ENCODE assay signal across 9 cellular contexts in genomic region chr16:5034167-5034523, GRCh38. TPM values are rescaled to one million over a fixed set of nuclear protein-coding genes. Genes with fewer than 3 reads are reported as not detected.
DNase-seq lines count a peak whose midpoint lies in the region; ATAC-seq and TF ChIP-seq lines count a peak whose summit lies in the region.
"Had no signal": no experiment of that assay in that cellular context is flagged by ENCODE, and none has a peak within 500 bp of the region (broad histone marks: within the 10 kb centered on the region; RNA-seq: fewer than 3 reads in every experiment).

No MANE protein-coding gene starts in this region.

- H3K4me1 Mint-ChIP-seq in activated CD8-positive, alpha-beta T cell treated with anti-CD3 and anti-CD28 coated beads for 36 hours (ENCODE audit: low read depth) = peaks cover 18% of the 10 kb centered on the region
- peaks cover 23% of the 10 kb centered on the region for H3K4me1 Mint-ChIP-seq in stimulated activated effector memory CD8-positive, alpha-beta T cell treated with anti-CD3 and anti-CD28 coated beads, Interleukin-12 subunit alpha, Interleukin-12 subunit beta, amount 100 ng/mL, for 72 hours

- no peaks in the 10 kb centered on the region for H3K9me2 ChIP-seq in HCT116 (ENCODE audit: insufficient read depth)

- H3K4me1 ChIP-seq in HCT116 (ENCODE audit: control insufficient read depth in 1 of 2, insufficient read depth in 2 of 2, low read length in 2 of 2) = peaks cover 10 to 27% of the 10 kb centered on the region in 2 experiments; a peak in 3 of 4 replicates

- H3K9me3 Mint-ChIP-seq in activated CD8-positive, alpha-beta T cell treated with anti-CD3 and anti-CD28 coated beads for 36 hours = no peaks in the 10 kb centered on the region
- H3K9me3 Mint-ChIP-seq in stimulated activated effector memory CD8-positive, alpha-beta T cell treated with anti-CD3 and anti-CD28 coated beads, Interleukin-12 subunit alpha, Interleukin-12 subunit beta, amount 100 ng/mL, for 72 hours = no peaks in the 10 kb centered on the region

- intact Hi-C loops in HCT116 (cut with micrococcal nuclease) = no loop called here
- intact Hi-C loops in activated CD8-positive, alpha-beta T cell treated with anti-CD3 and anti-CD28 coated beads for 36 hours (cut with micrococcal nuclease) = no loop called here

- H3K27me3 ChIP-seq in HCT116 (ENCODE audit: insufficient read depth, low read length) = no peaks in the 10 kb centered on the region

- peak overlapping the region; percentile 81 for H3K4me3 Mint-ChIP-seq in activated CD8-positive, alpha-beta T cell treated with anti-CD3 and anti-CD28 coated beads for 36 hours
- peak overlapping the region; percentile 78 for H3K4me3 Mint-ChIP-seq in stimulated activated effector memory CD8-positive, alpha-beta T cell treated with anti-CD3 and anti-CD28 coated beads, Interleukin-12 subunit alpha, Interleukin-12 subunit beta, amount 100 ng/mL, for 72 hours

- H3K9ac ChIP-seq in HCT116 (ENCODE audit: low read length) = peak overlapping the region; percentile 81

- no peak for TF ChIP-seq CTCF in HCT116 (IDR thresholded peaks at IDR 0.05 in 2 of 3, conservative IDR thresholded peaks at IDR 0.05 in 1 of 3; ENCODE audit: borderline replicate concordance in 1 of 3, insufficient read depth in 1 of 3, low read depth in 2 of 3, low read length in 2 of 3)
- no peak for TF ChIP-seq CTCF in activated CD8-positive, alpha-beta T cell treated with anti-CD3 and anti-CD28 coated beads for 36 hours (IDR thresholded peaks at IDR 0.05)

- H3K79me2 ChIP-seq in HCT116 (ENCODE audit: insufficient read depth, low read length) = 0 out of 2 replicates have a peak, but pooled peaks cover 6% of the 10 kb centered on the region

- H3K4me2 ChIP-seq in HCT116 (ENCODE audit: low read length) = peak overlapping the region; percentile 97

- peak overlapping the region; percentile 70 for H3K27ac ChIP-seq in HCT116 (ENCODE audit: low read depth, low read length)

- H3K4me3 ChIP-seq in HCT116 (replicated peaks in 1 of 2; ENCODE audit: low read depth in 1 of 2, low read length in 2 of 2) (peak overlapping the region; percentile 74 to 94), iPS-11a (ENCODE audit: low read depth, low read length) (peak overlapping the region; percentile 92)

- TF ChIP-seq RAD21 in HCT116 (IDR thresholded peaks at IDR 0.05; ENCODE audit: low read depth) = no peak

- no peaks in the 10 kb centered on the region for H3K27me3 Mint-ChIP-seq in activated CD8-positive, alpha-beta T cell treated with anti-CD3 and anti-CD28 coated beads for 36 hours

- no peaks in the 10 kb centered on the region for H3K36me3 ChIP-seq in HCT116 (ENCODE audit: control insufficient read depth in 1 of 2, insufficient read depth in 2 of 2, low read length in 2 of 2)

- DNase-seq in HCT116 (ENCODE audit: low read depth, low spot score) (no peak), COLO668 (lab: John Stamatoyannopoulos, UW; ENCODE audit: unreplicated experiment) (no peak), CD1c-positive myeloid dendritic cell (ENCODE audit: extremely low spot score) (no peak)
- no peak for DNase-seq in activated CD8-positive, alpha-beta T cell treated with anti-CD3 and anti-CD28 coated beads for 36 hours
- DNase-seq in stimulated activated effector memory CD8-positive, alpha-beta T cell treated with anti-CD3 and anti-CD28 coated beads, Interleukin-12 subunit alpha, Interleukin-12 subunit beta, amount 100 ng/mL, for 72 hours (ENCODE audit: low spot score in 2 of 2) = no peak

- POLR2A ChIA-PET in HCT116 (lab: Charles Lee) = interaction anchor here (0.9 kb wide), 1 partner anchor 27 kb away, joined by 4 read pairs; no protein-coding TSS in a partner anchor
- POLR2A ChIA-PET in activated CD8-positive, alpha-beta T cell treated with anti-CD3 and anti-CD28 coated beads for 36 hours (lab: Charles Lee) = interaction anchor here (0.8 to 2.3 kb wide), 6 partner anchors 11 to 75 kb away, joined by 3 to 8 read pairs (median 3); partner anchors contain the start of gene ALG1

- RAD21 ChIA-PET in HCT116 (lab: Charles Lee; ENCODE audit: low non-redundant PET in 1 of 2, low total read pairs in 2 of 2, uncharacterized antibody in 2 of 2, unreplicated experiment in 2 of 2) = no interaction called here

- BruUV-seq in HCT116 (replicated peaks; lab: Mats Ljungman, UMichigan) = TSS peak; percentile 91

- H3K27ac Mint-ChIP-seq in activated CD8-positive, alpha-beta T cell treated with anti-CD3 and anti-CD28 coated beads for 36 hours = peak overlapping the region; percentile 78
- peak overlapping the region; percentile 89 for H3K27ac Mint-ChIP-seq in stimulated activated effector memory CD8-positive, alpha-beta T cell treated with anti-CD3 and anti-CD28 coated beads, Interleukin-12 subunit alpha, Interleukin-12 subunit beta, amount 100 ng/mL, for 72 hours

- CTCF ChIA-PET in HCT116 (lab: Charles Lee) = no interaction called here
- CTCF ChIA-PET in activated CD8-positive, alpha-beta T cell treated with anti-CD3 and anti-CD28 coated beads for 36 hours (lab: Charles Lee) = interaction anchor here (1.0 to 1.6 kb wide), 5 partner anchors 9 to 410 kb away, joined by 3 to 5 read pairs (median 4); partner anchors contain the start of gene MGRN1

- peak overlapping the region; percentile 90 for H2AFZ ChIP-seq in HCT116 (ENCODE audit: low read depth, low read length, poor library complexity, severe bottlenecking)

- no peak for TF ChIP-seq POLR2A in HCT116 (IDR thresholded peaks at IDR 0.05; ENCODE audit: borderline replicate concordance, extremely low read depth, insufficient read depth, insufficient read length)

- H4K20me1 ChIP-seq in HCT116 (ENCODE audit: insufficient read depth) = no peaks in the 10 kb centered on the region

- ATAC-seq in HCT116 (no peak), HG02840 (IDR thresholded peaks at IDR 0.05; ENCODE audit: low FRiP score, unreplicated experiment) (no peak), GM21526 (IDR thresholded peaks at IDR 0.05; ENCODE audit: low FRiP score, unreplicated experiment) (no peak)
- no peak for ATAC-seq in activated CD8-positive, alpha-beta T cell treated with anti-CD3 and anti-CD28 coated beads for 36 hours
- no peak for ATAC-seq in stimulated activated effector memory CD8-positive, alpha-beta T cell treated with anti-CD3 and anti-CD28 coated beads, Interleukin-12 subunit alpha, Interleukin-12 subunit beta, amount 100 ng/mL, for 72 hours

- H3K36me3 Mint-ChIP-seq in activated CD8-positive, alpha-beta T cell treated with anti-CD3 and anti-CD28 coated beads for 36 hours (ENCODE audit: low read depth) = peaks cover 3% of the 10 kb centered on the region
- no peaks in the 10 kb centered on the region for H3K36me3 Mint-ChIP-seq in stimulated activated effector memory CD8-positive, alpha-beta T cell treated with anti-CD3 and anti-CD28 coated beads, Interleukin-12 subunit alpha, Interleukin-12 subunit beta, amount 100 ng/mL, for 72 hours

- H3K9me3 ChIP-seq in HCT116 (ENCODE audit: control insufficient read depth in 1 of 2, insufficient read depth in 1 of 2, low read depth in 1 of 2, low read length in 2 of 2) = no peaks in the 10 kb centered on the region

TF ChIP-seq in HCT116, 20 proteins besides CTCF, POLR2A, EP300 and RAD21:
- TF ChIP-seq MAX (IDR thresholded peaks at IDR 0.05) (no peak), SP1 (IDR thresholded peaks at IDR 0.05; ENCODE audit: low read depth) (no peak), ZFX (IDR thresholded peaks at IDR 0.05) (no peak), FOSL1 (IDR thresholded peaks at IDR 0.05; ENCODE audit: low read depth) (no peak), EZH2 (IDR thresholded peaks at IDR 0.05) (no peak), CEBPB (IDR thresholded peaks at IDR 0.05; ENCODE audit: low read depth) (no peak), JUND (IDR thresholded peaks at IDR 0.05) (no peak), ELF1 (IDR thresholded peaks at IDR 0.05; ENCODE audit: borderline replicate concordance, low read depth) (no peak), SRF (IDR thresholded peaks at IDR 0.05; ENCODE audit: low read depth) (no peak)

RNA-seq across cellular contexts. Expression of gene NAGPA, which starts 0.4 kb away (rescaled TPM):
- 17.5 TPM for total RNA-seq in HCT116 (2021; ENCODE audit: unreplicated experiment)
- 9.9 and 11.4 TPM in 2 replicates for polyA plus RNA-seq in HCT116 (2012)
- 10 to 100 TPM; 10.1 to 11.3 TPM for total RNA-seq in activated CD8-positive, alpha-beta T cell treated with anti-CD3 and anti-CD28 coated beads for 36 hours

RNA-seq across cellular contexts. Expression of gene C16orf89, which starts 31.6 kb away (rescaled TPM):
- 0.49 TPM for total RNA-seq in HCT116 (2021; ENCODE audit: unreplicated experiment)
- polyA plus RNA-seq in HCT116 (2012) = not detected in 2 replicates
- total RNA-seq in activated CD8-positive, alpha-beta T cell treated with anti-CD3 and anti-CD28 coated beads for 36 hours = not detected
- total RNA-seq: activated CD8-positive, alpha-beta memory T cell treated with anti-CD3 and anti-CD28 coated beads for 36 hours had no signal

RNA-seq across cellular contexts. Expression of gene ALG1, which starts 37.5 kb away (rescaled TPM):
- 27.1 TPM for total RNA-seq in HCT116 (2021; ENCODE audit: unreplicated experiment)
- polyA plus RNA-seq in HCT116 (2012) = 13.2 and 16.4 TPM in 2 replicates
- total RNA-seq in activated CD8-positive, alpha-beta T cell treated with anti-CD3 and anti-CD28 coated beads for 36 hours = 10 to 100 TPM; 16.8 to 17.2 TPM
